Comparison of ENCODE assay signal across 8 cellular contexts in genomic region chr20:63573739-63574131, GRCh38. TPM values are rescaled to one million over a fixed set of nuclear protein-coding genes. Genes with fewer than 3 reads are reported as not detected.
A peak's percentile ranks its signal among the peaks of the same experiment; 100 is the strongest.
DNase-seq lines count a peak whose midpoint lies in the region; ATAC-seq, FAIRE-seq and TF ChIP-seq lines count a peak whose summit lies in the region.

No MANE protein-coding gene starts in this region.

- peak overlapping the region; percentile 23 for H3K27ac ChIP-seq in right cardiac atrium (ENCODE audit: low read length)
- peak overlapping the region; percentile 87 to 98 (median 94) for H3K27ac ChIP-seq in skin epidermis

- CTCF ChIA-PET in activated CD8-positive, alpha-beta T cell treated with anti-CD3 and anti-CD28 coated beads for 36 hours (lab: Charles Lee), result interaction anchor here (1.6 kb wide), 1 partner anchor 37 kb away, joined by 6 read pairs; the partner anchor contains the start of gene PTK6

- TF ChIP-seq CTCF in HFF-Myc (IDR thresholded peaks at IDR 0.05; ENCODE audit: low read depth, low read length, missing control alignments), result no peak
- no peak for TF ChIP-seq CTCF in activated CD8-positive, alpha-beta T cell treated with anti-CD3 and anti-CD28 coated beads for 36 hours (IDR thresholded peaks at IDR 0.05)

- no peaks in the 10 kb centered on the region for H3K27me3 ChIP-seq in right cardiac atrium (ENCODE audit: control insufficient read depth, insufficient read depth)

- H3K4me1 Mint-ChIP-seq in activated CD8-positive, alpha-beta T cell treated with anti-CD3 and anti-CD28 coated beads for 36 hours (ENCODE audit: low read depth), result peaks cover 5% of the 10 kb centered on the region

- H3K9me3 Mint-ChIP-seq in activated CD8-positive, alpha-beta T cell treated with anti-CD3 and anti-CD28 coated beads for 36 hours, result no peaks in the 10 kb centered on the region

- FAIRE-seq in GM12892 (lab: Jason Lieb, UNC), result no peak

- H3K9me3 ChIP-seq in right cardiac atrium (ENCODE audit: control insufficient read depth, low read length), result no peaks in the 10 kb centered on the region

- peak; percentile 23 for ATAC-seq in activated CD8-positive, alpha-beta T cell treated with anti-CD3 and anti-CD28 coated beads for 36 hours
- ATAC-seq in right cardiac atrium (peak; percentile 4 to 40), HG03460 (IDR thresholded peaks at IDR 0.05; ENCODE audit: unreplicated experiment) (no peak), GM21619 (IDR thresholded peaks at IDR 0.05; ENCODE audit: unreplicated experiment) (no peak)

- peak overlapping the region; percentile 66 for H3K4me3 Mint-ChIP-seq in activated CD8-positive, alpha-beta T cell treated with anti-CD3 and anti-CD28 coated beads for 36 hours

- H3K4me1 ChIP-seq in right cardiac atrium (ENCODE audit: control insufficient read depth, insufficient read depth, low read length), result peaks cover 3% of the 10 kb centered on the region

- POLR2A ChIA-PET in activated CD8-positive, alpha-beta T cell treated with anti-CD3 and anti-CD28 coated beads for 36 hours (lab: Charles Lee), result interaction anchor here (0.7 to 1.1 kb wide), 3 partner anchors 16 to 84 kb away, joined by 3 read pairs; partner anchors contain the start of gene RTEL1

- H3K27ac Mint-ChIP-seq in activated CD8-positive, alpha-beta T cell treated with anti-CD3 and anti-CD28 coated beads for 36 hours, result peak overlapping the region; percentile 25

- no peak for TF ChIP-seq POLR2A in GM12892 (IDR thresholded peaks at IDR 0.05; ENCODE audit: low read depth, low read length)

- intact Hi-C loops in activated CD8-positive, alpha-beta T cell treated with anti-CD3 and anti-CD28 coated beads for 36 hours (cut with micrococcal nuclease), result no loop called here
- intact Hi-C loops in right cardiac atrium (cut with DNase I), result no loop called here

- WGBS in right cardiac atrium, result 2% methylated on average over 23 of the region's 23 CpGs

- H3K36me3 Mint-ChIP-seq in activated CD8-positive, alpha-beta T cell treated with anti-CD3 and anti-CD28 coated beads for 36 hours (ENCODE audit: low read depth), result no peaks in the 10 kb centered on the region

- no peak for DNase-seq in HFF-Myc (ENCODE audit: extremely low read depth, low read depth)
- DNase-seq in activated CD8-positive, alpha-beta T cell treated with anti-CD3 and anti-CD28 coated beads for 36 hours, result no peak
- DNase-seq in right cardiac atrium, result peak in 1 of 3 donors; percentile 23
- no peak for DNase-seq in activated gamma-delta T cell (lab: John Stamatoyannopoulos, UW)
- no peak for DNase-seq in GM12892 (ENCODE audit: insufficient read length)

- H3K4me3 ChIP-seq in HFF-Myc (replicated peaks; ENCODE audit: low read depth, low read length), result peak overlapping the region; percentile 71
- H3K4me3 ChIP-seq in right cardiac atrium (ENCODE audit: low read length), result peak overlapping the region; percentile 88
- H3K4me3 ChIP-seq in skin epidermis, result peak overlapping the region; percentile 58 to 95 (median 84)

- peaks cover 5% of the 10 kb centered on the region for H3K27me3 Mint-ChIP-seq in activated CD8-positive, alpha-beta T cell treated with anti-CD3 and anti-CD28 coated beads for 36 hours

RNA-seq across cellular contexts. Expression of gene HELZ2, which starts 0.3 kb away (rescaled TPM):
- total RNA-seq in activated CD8-positive, alpha-beta T cell treated with anti-CD3 and anti-CD28 coated beads for 36 hours, result 10 to 100 TPM; 14.3 to 17.6 TPM
- 10 to 100 TPM; 15.6 to 29.5 (median 16.2) TPM for total RNA-seq in right cardiac atrium
- 8.7 TPM for polyA plus RNA-seq in right cardiac atrium
- polyA plus RNA-seq in GM12892 (2012; ENCODE audit: missing spikeins), result 10.3 TPM

RNA-seq across cellular contexts. Expression of gene FNDC11, which starts 19.8 kb away (rescaled TPM):
- total RNA-seq in activated CD8-positive, alpha-beta T cell treated with anti-CD3 and anti-CD28 coated beads for 36 hours, result under 1 TPM; 0.23 to 0.27 TPM
- under 1 TPM in 3 of 4 donors, not detected in 1; 0.09 to 0.20 (median 0.17) TPM for total RNA-seq in right cardiac atrium
- polyA plus RNA-seq in right cardiac atrium, result 0.14 TPM
- 0.19 TPM for polyA plus RNA-seq in GM12892 (2012; ENCODE audit: missing spikeins)

RNA-seq across cellular contexts. Expression of gene SRMS, which starts 26.2 kb away (rescaled TPM):
- total RNA-seq in activated CD8-positive, alpha-beta T cell treated with anti-CD3 and anti-CD28 coated beads for 36 hours, result not detected
- not detected for total RNA-seq in right cardiac atrium
- polyA plus RNA-seq in right cardiac atrium, result not detected
- polyA plus RNA-seq in GM12892 (2012; ENCODE audit: missing spikeins), result not detected

RNA-seq across cellular contexts. Expression of gene PTK6, which starts 36.6 kb away (rescaled TPM):
- total RNA-seq in activated CD8-positive, alpha-beta T cell treated with anti-CD3 and anti-CD28 coated beads for 36 hours, result under 1 TPM in 1 of 2 experiments, not detected in 1; 0.18 TPM
- total RNA-seq in right cardiac atrium, result under 1 TPM in 2 of 4 donors, not detected in 2; 0.09 to 0.15 TPM
- polyA plus RNA-seq in right cardiac atrium, result 0.14 TPM
- 0.72 TPM for polyA plus RNA-seq in GM12892 (2012; ENCODE audit: missing spikeins)

RNA-seq across cellular contexts. Expression of gene GMEB2, which starts 53.2 kb away (rescaled TPM):
- 10 to 100 TPM; 16.2 to 16.3 TPM for total RNA-seq in activated CD8-positive, alpha-beta T cell treated with anti-CD3 and anti-CD28 coated beads for 36 hours
- total RNA-seq in right cardiac atrium, result 1 to 10 TPM; 7.0 to 7.7 (median 7.3) TPM
- polyA plus RNA-seq in right cardiac atrium, result 6.5 TPM
- 3.2 TPM for polyA plus RNA-seq in GM12892 (2012; ENCODE audit: missing spikeins)

Comparison
In these comparisons a context has a peak if more than half of its experiments do, and no peak if none do; other contexts are left out.
1. ATAC-seq: peak in activated CD8-positive, alpha-beta T cell treated with anti-CD3 and anti-CD28 coated beads for 36 hours (single experiment) and right cardiac atrium (2 of 2); none in HG03460 (single experiment) and GM21619 (single experiment).
2. Peak in every context shown above with its lines, with median percentiles within 50 percentile points of each other: H3K4me3 ChIP-seq.